1 cellular context compared by ENCODE assay signal in the genomic region with DNA sequence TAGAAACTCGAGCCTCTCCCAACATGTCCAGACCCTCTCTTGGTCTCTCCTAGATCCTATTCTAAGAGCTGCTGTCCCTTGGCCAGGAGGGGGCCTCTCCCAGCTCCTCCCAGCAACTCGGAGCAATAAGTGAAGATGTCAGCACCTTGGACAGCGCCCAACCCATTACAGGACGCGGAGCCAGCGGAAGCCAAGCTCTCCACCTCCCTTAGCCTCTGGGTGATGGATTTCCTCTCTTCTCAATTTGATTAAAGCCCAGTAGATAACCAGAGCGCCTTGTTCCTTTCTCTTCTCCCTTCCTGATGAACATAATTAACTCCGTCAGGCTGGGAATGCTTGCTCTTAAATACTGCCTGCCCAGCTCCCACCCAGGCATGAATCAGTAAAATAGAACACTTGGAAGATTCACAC.
TF ChIP-seq lines count a peak whose summit lies in the region.

No MANE protein-coding gene starts in this region.

TF ChIP-seq in HepG2, 621 proteins besides CTCF, POLR2A, EP300 and RAD21 (continued from another document and continues in another):
- TF ChIP-seq, protein P1, sequence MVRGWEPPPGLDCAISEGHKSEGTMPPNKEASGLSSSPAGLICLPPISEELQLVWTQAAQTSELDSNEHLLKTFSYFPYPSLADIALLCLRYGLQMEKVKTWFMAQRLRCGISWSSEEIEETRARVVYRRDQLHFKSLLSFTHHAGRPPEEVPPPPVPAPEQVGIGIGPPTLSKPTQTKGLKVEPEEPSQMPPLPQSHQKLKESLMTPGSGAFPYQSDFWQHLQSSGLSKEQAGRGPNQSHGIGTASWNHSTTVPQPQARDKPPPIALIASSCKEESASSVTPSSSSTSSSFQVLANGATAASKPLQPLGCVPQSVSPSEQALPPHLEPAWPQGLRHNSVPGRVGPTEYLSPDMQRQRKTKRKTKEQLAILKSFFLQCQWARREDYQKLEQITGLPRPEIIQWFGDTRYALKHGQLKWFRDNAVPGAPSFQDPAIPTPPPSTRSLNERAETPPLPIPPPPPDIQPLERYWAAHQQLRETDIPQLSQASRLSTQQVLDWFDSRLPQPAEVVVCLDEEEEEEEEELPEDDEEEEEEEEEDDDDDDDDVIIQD (CRISPR knock-in tag; IDR thresholded peaks at IDR 0.05; ENCODE audit: low read depth): peak; percentile 63; the same call in 1 of the 2 replicates
- 0 out of 2 replicates have a peak, but pooled peaks have one; percentile 38 for TF ChIP-seq GZF1 (CRISPR knock-in tag; IDR thresholded peaks at IDR 0.05)
- TF ChIP-seq, protein P2, sequence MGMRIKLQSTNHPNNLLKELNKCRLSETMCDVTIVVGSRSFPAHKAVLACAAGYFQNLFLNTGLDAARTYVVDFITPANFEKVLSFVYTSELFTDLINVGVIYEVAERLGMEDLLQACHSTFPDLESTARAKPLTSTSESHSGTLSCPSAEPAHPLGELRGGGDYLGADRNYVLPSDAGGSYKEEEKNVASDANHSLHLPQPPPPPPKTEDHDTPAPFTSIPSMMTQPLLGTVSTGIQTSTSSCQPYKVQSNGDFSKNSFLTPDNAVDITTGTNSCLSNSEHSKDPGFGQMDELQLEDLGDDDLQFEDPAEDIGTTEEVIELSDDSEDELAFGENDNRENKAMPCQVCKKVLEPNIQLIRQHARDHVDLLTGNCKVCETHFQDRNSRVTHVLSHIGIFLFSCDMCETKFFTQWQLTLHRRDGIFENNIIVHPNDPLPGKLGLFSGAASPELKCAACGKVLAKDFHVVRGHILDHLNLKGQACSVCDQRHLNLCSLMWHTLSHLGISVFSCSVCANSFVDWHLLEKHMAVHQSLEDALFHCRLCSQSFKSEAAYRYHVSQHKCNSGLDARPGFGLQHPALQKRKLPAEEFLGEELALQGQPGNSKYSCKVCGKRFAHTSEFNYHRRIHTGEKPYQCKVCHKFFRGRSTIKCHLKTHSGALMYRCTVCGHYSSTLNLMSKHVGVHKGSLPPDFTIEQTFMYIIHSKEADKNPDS (CRISPR knock-in tag; IDR thresholded peaks at IDR 0.05): no peak
- TF ChIP-seq ZSCAN12 (CRISPR knock-in tag; IDR thresholded peaks at IDR 0.05): peak; percentile 95; the same call in 1 of the 2 replicates
- TF ChIP-seq ZNF557 (CRISPR knock-in tag; IDR thresholded peaks at IDR 0.05): peak; percentile 98; the same call in 1 of the 2 replicates
- TF ChIP-seq SP4 (CRISPR knock-in tag; IDR thresholded peaks at IDR 0.05): peak; percentile 58; the same call in 1 of the 2 replicates
- no peak for TF ChIP-seq FIP1L1 (IDR thresholded peaks at IDR 0.05; ENCODE audit: borderline replicate concordance, insufficient read depth, low read depth, low read length)
- TF ChIP-seq POGZ (CRISPR knock-in tag; IDR thresholded peaks at IDR 0.05): no peak
- peak; percentile 60 for TF ChIP-seq MED1 (CRISPR knock-in tag; IDR thresholded peaks at IDR 0.05)
- TF ChIP-seq KLF15 (CRISPR knock-in tag; IDR thresholded peaks at IDR 0.05; ENCODE audit: borderline replicate concordance): peak; percentile 91; the same call in 1 of the 2 replicates
- no peak; the same call in 1 of the 2 replicates for TF ChIP-seq ZNF160 (CRISPR knock-in tag; IDR thresholded peaks at IDR 0.05)
- TF ChIP-seq, protein P3, sequence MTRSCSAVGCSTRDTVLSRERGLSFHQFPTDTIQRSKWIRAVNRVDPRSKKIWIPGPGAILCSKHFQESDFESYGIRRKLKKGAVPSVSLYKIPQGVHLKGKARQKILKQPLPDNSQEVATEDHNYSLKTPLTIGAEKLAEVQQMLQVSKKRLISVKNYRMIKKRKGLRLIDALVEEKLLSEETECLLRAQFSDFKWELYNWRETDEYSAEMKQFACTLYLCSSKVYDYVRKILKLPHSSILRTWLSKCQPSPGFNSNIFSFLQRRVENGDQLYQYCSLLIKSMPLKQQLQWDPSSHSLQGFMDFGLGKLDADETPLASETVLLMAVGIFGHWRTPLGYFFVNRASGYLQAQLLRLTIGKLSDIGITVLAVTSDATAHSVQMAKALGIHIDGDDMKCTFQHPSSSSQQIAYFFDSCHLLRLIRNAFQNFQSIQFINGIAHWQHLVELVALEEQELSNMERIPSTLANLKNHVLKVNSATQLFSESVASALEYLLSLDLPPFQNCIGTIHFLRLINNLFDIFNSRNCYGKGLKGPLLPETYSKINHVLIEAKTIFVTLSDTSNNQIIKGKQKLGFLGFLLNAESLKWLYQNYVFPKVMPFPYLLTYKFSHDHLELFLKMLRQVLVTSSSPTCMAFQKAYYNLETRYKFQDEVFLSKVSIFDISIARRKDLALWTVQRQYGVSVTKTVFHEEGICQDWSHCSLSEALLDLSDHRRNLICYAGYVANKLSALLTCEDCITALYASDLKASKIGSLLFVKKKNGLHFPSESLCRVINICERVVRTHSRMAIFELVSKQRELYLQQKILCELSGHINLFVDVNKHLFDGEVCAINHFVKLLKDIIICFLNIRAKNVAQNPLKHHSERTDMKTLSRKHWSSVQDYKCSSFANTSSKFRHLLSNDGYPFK (CRISPR knock-in tag; IDR thresholded peaks at IDR 0.05; ENCODE audit: borderline replicate concordance): no peak
- TF ChIP-seq ZNF17 (CRISPR knock-in tag; IDR thresholded peaks at IDR 0.05): no peak
- no peak for TF ChIP-seq NONO (IDR thresholded peaks at IDR 0.05)
- TF ChIP-seq NONO (CRISPR knock-in tag; conservative IDR thresholded peaks at IDR 0.05): no peak
- TF ChIP-seq, protein P4, sequence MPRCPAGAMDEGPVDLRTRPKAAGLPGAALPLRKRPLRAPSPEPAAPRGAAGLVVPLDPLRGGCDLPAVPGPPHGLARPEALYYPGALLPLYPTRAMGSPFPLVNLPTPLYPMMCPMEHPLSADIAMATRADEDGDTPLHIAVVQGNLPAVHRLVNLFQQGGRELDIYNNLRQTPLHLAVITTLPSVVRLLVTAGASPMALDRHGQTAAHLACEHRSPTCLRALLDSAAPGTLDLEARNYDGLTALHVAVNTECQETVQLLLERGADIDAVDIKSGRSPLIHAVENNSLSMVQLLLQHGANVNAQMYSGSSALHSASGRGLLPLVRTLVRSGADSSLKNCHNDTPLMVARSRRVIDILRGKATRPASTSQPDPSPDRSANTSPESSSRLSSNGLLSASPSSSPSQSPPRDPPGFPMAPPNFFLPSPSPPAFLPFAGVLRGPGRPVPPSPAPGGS (CRISPR knock-in tag; IDR thresholded peaks at IDR 0.05): peak; percentile 63; the same call in 1 of the 2 replicates
- no peak for TF ChIP-seq RBM22 (optimal IDR thresholded peaks at IDR 0.05; ENCODE audit: low read length)
- peak; percentile 98 for TF ChIP-seq ZNF331 (CRISPR knock-in tag; IDR thresholded peaks at IDR 0.05)
- TF ChIP-seq RXRB (CRISPR knock-in tag; IDR thresholded peaks at IDR 0.05; ENCODE audit: borderline replicate concordance): peak; percentile 83
- no peak for TF ChIP-seq PHB2 (IDR thresholded peaks at IDR 0.05; ENCODE audit: partially characterized antibody)
- TF ChIP-seq, protein P5, sequence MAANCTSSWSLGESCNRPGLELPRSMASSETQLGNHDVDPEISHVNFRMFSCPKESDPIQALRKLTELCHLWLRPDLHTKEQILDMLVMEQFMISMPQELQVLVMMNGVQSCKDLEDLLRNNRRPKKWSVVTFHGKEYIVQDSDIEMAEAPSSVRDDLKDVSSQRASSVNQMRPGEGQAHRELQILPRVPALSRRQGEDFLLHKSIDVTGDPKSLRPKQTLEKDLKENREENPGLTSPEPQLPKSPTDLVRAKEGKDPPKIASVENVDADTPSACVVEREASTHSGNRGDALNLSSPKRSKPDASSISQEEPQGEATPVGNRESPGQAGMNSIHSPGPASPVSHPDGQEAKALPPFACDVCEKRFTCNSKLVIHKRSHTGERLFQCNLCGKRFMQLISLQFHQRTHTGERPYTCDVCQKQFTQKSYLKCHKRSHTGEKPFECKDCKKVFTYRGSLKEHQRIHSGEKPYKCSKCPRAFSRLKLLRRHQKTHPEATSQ (CRISPR knock-in tag; IDR thresholded peaks at IDR 0.05; ENCODE audit: borderline replicate concordance): 0 out of 2 replicates have a peak, but pooled peaks have one; percentile 57
- peak; percentile 98 for TF ChIP-seq ZFP36L2 (CRISPR knock-in tag; IDR thresholded peaks at IDR 0.05)
- TF ChIP-seq, protein P6, sequence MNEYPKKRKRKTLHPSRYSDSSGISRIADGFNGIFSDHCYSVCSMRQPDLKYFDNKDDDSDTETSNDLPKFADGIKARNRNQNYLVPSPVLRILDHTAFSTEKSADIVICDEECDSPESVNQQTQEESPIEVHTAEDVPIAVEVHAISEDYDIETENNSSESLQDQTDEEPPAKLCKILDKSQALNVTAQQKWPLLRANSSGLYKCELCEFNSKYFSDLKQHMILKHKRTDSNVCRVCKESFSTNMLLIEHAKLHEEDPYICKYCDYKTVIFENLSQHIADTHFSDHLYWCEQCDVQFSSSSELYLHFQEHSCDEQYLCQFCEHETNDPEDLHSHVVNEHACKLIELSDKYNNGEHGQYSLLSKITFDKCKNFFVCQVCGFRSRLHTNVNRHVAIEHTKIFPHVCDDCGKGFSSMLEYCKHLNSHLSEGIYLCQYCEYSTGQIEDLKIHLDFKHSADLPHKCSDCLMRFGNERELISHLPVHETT (CRISPR knock-in tag; conservative IDR thresholded peaks at IDR 0.05): peak; percentile 85; the same call in 1 of the 2 replicates
- TF ChIP-seq, protein P7, sequence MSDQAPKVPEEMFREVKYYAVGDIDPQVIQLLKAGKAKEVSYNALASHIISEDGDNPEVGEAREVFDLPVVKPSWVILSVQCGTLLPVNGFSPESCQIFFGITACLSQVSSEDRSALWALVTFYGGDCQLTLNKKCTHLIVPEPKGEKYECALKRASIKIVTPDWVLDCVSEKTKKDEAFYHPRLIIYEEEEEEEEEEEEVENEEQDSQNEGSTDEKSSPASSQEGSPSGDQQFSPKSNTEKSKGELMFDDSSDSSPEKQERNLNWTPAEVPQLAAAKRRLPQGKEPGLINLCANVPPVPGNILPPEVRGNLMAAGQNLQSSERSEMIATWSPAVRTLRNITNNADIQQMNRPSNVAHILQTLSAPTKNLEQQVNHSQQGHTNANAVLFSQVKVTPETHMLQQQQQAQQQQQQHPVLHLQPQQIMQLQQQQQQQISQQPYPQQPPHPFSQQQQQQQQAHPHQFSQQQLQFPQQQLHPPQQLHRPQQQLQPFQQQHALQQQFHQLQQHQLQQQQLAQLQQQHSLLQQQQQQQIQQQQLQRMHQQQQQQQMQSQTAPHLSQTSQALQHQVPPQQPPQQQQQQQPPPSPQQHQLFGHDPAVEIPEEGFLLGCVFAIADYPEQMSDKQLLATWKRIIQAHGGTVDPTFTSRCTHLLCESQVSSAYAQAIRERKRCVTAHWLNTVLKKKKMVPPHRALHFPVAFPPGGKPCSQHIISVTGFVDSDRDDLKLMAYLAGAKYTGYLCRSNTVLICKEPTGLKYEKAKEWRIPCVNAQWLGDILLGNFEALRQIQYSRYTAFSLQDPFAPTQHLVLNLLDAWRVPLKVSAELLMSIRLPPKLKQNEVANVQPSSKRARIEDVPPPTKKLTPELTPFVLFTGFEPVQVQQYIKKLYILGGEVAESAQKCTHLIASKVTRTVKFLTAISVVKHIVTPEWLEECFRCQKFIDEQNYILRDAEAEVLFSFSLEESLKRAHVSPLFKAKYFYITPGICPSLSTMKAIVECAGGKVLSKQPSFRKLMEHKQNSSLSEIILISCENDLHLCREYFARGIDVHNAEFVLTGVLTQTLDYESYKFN (CRISPR knock-in tag; conservative IDR thresholded peaks at IDR 0.05): no peak; the same call in 1 of the 2 replicates
- no peak for TF ChIP-seq PTBP1 (IDR thresholded peaks at IDR 0.05; ENCODE audit: low read depth, low read length, poor library complexity, severe bottlenecking)
- peak; percentile 87 for TF ChIP-seq RFXAP (CRISPR knock-in tag; IDR thresholded peaks at IDR 0.05; ENCODE audit: borderline replicate concordance)
- no peak for TF ChIP-seq PCBP2 (optimal IDR thresholded peaks at IDR 0.05; ENCODE audit: low read depth, low read length, poor library complexity, severe bottlenecking)
- TF ChIP-seq SMARCE1 (IDR thresholded peaks at IDR 0.05; ENCODE audit: borderline replicate concordance): no peak
- no peak for TF ChIP-seq PAX8 (CRISPR knock-in tag; IDR thresholded peaks at IDR 0.05; ENCODE audit: borderline replicate concordance)
- peak; percentile 29; the same call in 1 of the 2 replicates for TF ChIP-seq RFX3 (CRISPR knock-in tag; IDR thresholded peaks at IDR 0.05)
- peak; percentile 87; the same call in 1 of the 2 replicates for TF ChIP-seq SNAI1 (CRISPR knock-in tag; IDR thresholded peaks at IDR 0.05; ENCODE audit: borderline replicate concordance)
- peak; percentile 89 for TF ChIP-seq KLF12 (CRISPR knock-in tag; IDR thresholded peaks at IDR 0.05; ENCODE audit: borderline replicate concordance)
- TF ChIP-seq ARNT (IDR thresholded peaks at IDR 0.05): no peak
- TF ChIP-seq, protein P8, sequence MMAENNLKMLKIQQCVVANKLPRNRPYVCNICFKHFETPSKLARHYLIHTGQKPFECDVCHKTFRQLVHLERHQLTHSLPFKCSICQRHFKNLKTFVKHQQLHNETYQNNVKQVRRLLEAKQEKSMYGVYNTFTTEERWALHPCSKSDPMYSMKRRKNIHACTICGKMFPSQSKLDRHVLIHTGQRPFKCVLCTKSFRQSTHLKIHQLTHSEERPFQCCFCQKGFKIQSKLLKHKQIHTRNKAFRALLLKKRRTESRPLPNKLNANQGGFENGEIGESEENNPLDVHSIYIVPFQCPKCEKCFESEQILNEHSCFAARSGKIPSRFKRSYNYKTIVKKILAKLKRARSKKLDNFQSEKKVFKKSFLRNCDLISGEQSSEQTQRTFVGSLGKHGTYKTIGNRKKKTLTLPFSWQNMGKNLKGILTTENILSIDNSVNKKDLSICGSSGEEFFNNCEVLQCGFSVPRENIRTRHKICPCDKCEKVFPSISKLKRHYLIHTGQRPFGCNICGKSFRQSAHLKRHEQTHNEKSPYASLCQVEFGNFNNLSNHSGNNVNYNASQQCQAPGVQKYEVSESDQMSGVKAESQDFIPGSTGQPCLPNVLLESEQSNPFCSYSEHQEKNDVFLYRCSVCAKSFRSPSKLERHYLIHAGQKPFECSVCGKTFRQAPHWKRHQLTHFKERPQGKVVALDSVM (CRISPR knock-in tag; IDR thresholded peaks at IDR 0.05): no peak
- TF ChIP-seq PITX1 (CRISPR knock-in tag; IDR thresholded peaks at IDR 0.05): peak; percentile 58; the same call in 1 of the 2 replicates
- TF ChIP-seq FOXM1 (CRISPR knock-in tag; IDR thresholded peaks at IDR 0.05): peak; percentile 76; the same call in 1 of the 2 replicates
- 0 out of 2 replicates have a peak, but pooled peaks have one; percentile 49 for TF ChIP-seq ZNF501 (CRISPR knock-in tag; IDR thresholded peaks at IDR 0.05)
- TF ChIP-seq ATF7-NPFF (CRISPR knock-in tag; IDR thresholded peaks at IDR 0.05; ENCODE audit: low read depth): peak; percentile 79; the same call in 1 of the 2 replicates
- no peak for TF ChIP-seq ZNF841 (CRISPR knock-in tag; IDR thresholded peaks at IDR 0.05; ENCODE audit: borderline replicate concordance)
- peak; percentile 96 for TF ChIP-seq ZNF605 (CRISPR knock-in tag; IDR thresholded peaks at IDR 0.05)
- peak; percentile 94 for TF ChIP-seq ARNT2 (CRISPR knock-in tag; IDR thresholded peaks at IDR 0.05; ENCODE audit: low read depth)
